In genomic region chr13:62331384-62331783, GRCh38 we compare ENCODE assay signal across 26 cellular contexts.
"Had no signal": no experiment of that assay in that cellular context is flagged by ENCODE, and none has a peak within 500 bp of the region (broad histone marks: within the 10 kb centered on the region; RNA-seq: fewer than 3 reads in every experiment).

No MANE protein-coding gene starts in this region.

- H3K27me3 ChIP-seq: esophagus squamous epithelium, gastrocnemius medialis, heart right ventricle, left lung had no signal

- H3K36me3 ChIP-seq: esophagus squamous epithelium, gastrocnemius medialis, heart right ventricle, left lung, lower lobe of right lung had no signal

- FAIRE-seq: endometrium, islet of Langerhans, keratinocyte had no signal

- DNase-seq: effector CD8-positive, alpha-beta T cell; effector memory CD8-positive, alpha-beta T cell; endodermal cell; erythroblast; esophagus squamous epithelium; foreskin fibroblast; foreskin melanocyte; gastrocnemius medialis; glutamatergic neuron; head of caudate nucleus; heart right ventricle; hippocampal formation; left cardiac atrium; left lung; left ventricle myocardium superior; lower lobe of right lung; mesenchymal stem cell; mucosa of descending colon; naive B cell; naive thymus-derived CD8-positive, alpha-beta T cell had no signal

- H3K27ac ChIP-seq: coronary artery, epithelial cell of prostate, esophagus squamous epithelium, gastrocnemius medialis, heart right ventricle, left lung, lower lobe of right lung had no signal

- ATAC-seq: effector memory CD8-positive, alpha-beta T cell; esophagus mucosa; gastrocnemius medialis; heart right ventricle; left cardiac atrium; left lung; left ventricle myocardium superior; lower lobe of right lung; mucosa of descending colon; naive thymus-derived CD8-positive, alpha-beta T cell had no signal

- H3K9me3 ChIP-seq: gastrocnemius medialis, left lung had no signal

- H3K4me1 ChIP-seq: esophagus squamous epithelium, gastrocnemius medialis, heart right ventricle, left lung, lower lobe of right lung had no signal

- H3K4me3 ChIP-seq: coronary artery, esophagus squamous epithelium, gastrocnemius medialis, heart right ventricle, left lung, lower lobe of right lung, mucosa of descending colon had no signal
